Comparison of ENCODE assay signal across 9 cellular contexts in genomic region chr22:17095538-17095937, GRCh38. TPM values are rescaled to one million over a fixed set of nuclear protein-coding genes. Genes with fewer than 3 reads are reported as not detected.
DNase-seq lines count a peak whose midpoint lies in the region; ATAC-seq and TF ChIP-seq lines count a peak whose summit lies in the region.
"Had no signal": no experiment of that assay in that cellular context is flagged by ENCODE, and none has a peak within 500 bp of the region (broad histone marks: within the 10 kb centered on the region; RNA-seq: fewer than 3 reads in every experiment).

No MANE protein-coding gene starts in this region.

- 70% methylated on average over 6 of the region's 6 CpGs for whole genome bisulfite sequencing in hepatocyte (ENCODE audit: low lambda C conversion rate, missing lambda C conversion rate)

- in situ Hi-C loops in GM13976 (cut with MboI; ENCODE audit: low sequenced_read_pairs, unreplicated experiment): no loop called here
- in situ Hi-C loops in SK-MEL-5 (cut with HindIII; ENCODE audit: low pct_unique_long_range_greater_than_20kb, low sequenced_read_pairs): no loop called here

- H3K4me2 ChIP-seq in hepatocyte: no peak overlapping the region

- peaks cover 19% of the 10 kb centered on the region for H3K79me2 ChIP-seq in hepatocyte

- DNase-seq in BJ (ENCODE audit: low read depth): no peak
- peak; percentile 11 for DNase-seq in GM13976 (ENCODE audit: low spot score)
- peak; percentile 51 for DNase-seq in SK-MEL-5 (ENCODE audit: low read depth, low spot score)
- peak; percentile 74 for DNase-seq in iPS-NIHi11 (ENCODE audit: low spot score)
- no peak for DNase-seq in NCI-H226
- DNase-seq in hepatocyte (ENCODE audit: low spot score): no peak
- no peak for DNase-seq in stimulated activated naive CD8-positive, alpha-beta T cell treated with anti-CD3 and anti-CD28 coated beads, Interleukin-15, Interleukin-2, amounts not matched to agents 100 U/mL and 50 U/mL, for 24 hours
- DNase-seq: naive B cell had no signal

- POLR2A ChIA-PET in BJ (lab: Charles Lee): no interaction called here

- no peaks in the 10 kb centered on the region for H3K4me1 ChIP-seq in hepatocyte (ENCODE audit: insufficient read depth)

- H3K27me3 ChIP-seq in BJ (ENCODE audit: control insufficient read depth, insufficient read depth, low read length) (no peaks in the 10 kb centered on the region), hepatocyte (no peaks in the 10 kb centered on the region)

- no peak overlapping the region for H3K4me3 ChIP-seq in BJ (ENCODE audit: low read depth, low read length)
- H3K4me3 ChIP-seq in hepatocyte: no peak overlapping the region

- peaks cover 20% of the 10 kb centered on the region for H3K36me3 ChIP-seq in BJ (ENCODE audit: control insufficient read depth, insufficient read depth, low read length)
- no peaks in the 10 kb centered on the region for H3K36me3 ChIP-seq in hepatocyte (replicated peaks; ENCODE audit: insufficient read depth, low read depth)

- peaks cover 10% of the 10 kb centered on the region for H4K20me1 ChIP-seq in hepatocyte (ENCODE audit: insufficient read depth, poor library complexity, severe bottlenecking)

- TF ChIP-seq CTCF in BJ (IDR thresholded peaks at IDR 0.05; ENCODE audit: insufficient read depth, low read depth, low read length): peak; percentile 47
- TF ChIP-seq CTCF in GM13976 (IDR thresholded peaks at IDR 0.05; ENCODE audit: borderline replicate concordance, control extremely low read depth, extremely low read depth, insufficient read depth, missing control alignments): peak; percentile 5
- TF ChIP-seq CTCF in hepatocyte (IDR thresholded peaks at IDR 0.05; ENCODE audit: poor library complexity): no peak

- ATAC-seq in GM21515 (IDR thresholded peaks at IDR 0.05; ENCODE audit: unreplicated experiment): no peak
- ATAC-seq in stimulated activated naive CD8-positive, alpha-beta T cell treated with anti-CD3 and anti-CD28 coated beads, Interleukin-15, Interleukin-2, amounts not matched to agents 100 U/mL and 50 U/mL, for 24 hours: no peak

- H3K27ac ChIP-seq in hepatocyte: no peak overlapping the region

- no peak overlapping the region for H2AFZ ChIP-seq in hepatocyte

- CTCF ChIA-PET in BJ (lab: Yijun Ruan, JAX): interaction anchor here (0.5 to 2.1 kb wide), 8 partner anchors 12 to 97 kb away, joined by 3 to 5 read pairs (median 4); no protein-coding TSS in a partner anchor

- no peaks in the 10 kb centered on the region for H3K9me2 ChIP-seq in hepatocyte (replicated peaks; ENCODE audit: insufficient read depth)

- H3K9me3 ChIP-seq in hepatocyte (ENCODE audit: low read depth): no peaks in the 10 kb centered on the region

RNA-seq across cellular contexts. Expression of gene IL17RA, which starts 10.7 kb away (rescaled TPM):
- polyA plus RNA-seq in BJ (2011; rRNA removed) (20.7 and 27.0 TPM in 2 replicates), hepatocyte (13.1 and 14.6 TPM in 2 replicates)
- polyA minus RNA-seq in BJ (2011; rRNA and poly(A)+ RNA removed): 8.8 and 13.0 TPM in 2 replicates
- total RNA-seq in SK-MEL-5 (2014; rRNA removed; shearing (Covaris generic)): 8.4 and 10.6 TPM in 2 replicates
- 12.9 and 15.1 TPM in 2 replicates for polyA plus RNA-seq in SK-MEL-5 (2015; cell fraction: cytosol; rRNA removed)
- polyA plus RNA-seq in SK-MEL-5 (2015; cell fraction: nucleus; rRNA removed): 10.7 and 12.7 TPM in 2 replicates
- total RNA-seq in hepatocyte: 6.6 and 8.4 TPM in 2 replicates

RNA-seq across cellular contexts. Expression of gene TMEM121B, which starts 25.6 kb away (rescaled TPM):
- polyA plus RNA-seq in BJ (2011; rRNA removed) (0.04 and 0.05 TPM in 2 replicates), hepatocyte (0.30 TPM in 1 of 2 replicates, not detected in the other)
- polyA minus RNA-seq in BJ (2011; rRNA and poly(A)+ RNA removed): 0.10 and 0.19 TPM in 2 replicates
- 0.53 and 0.77 TPM in 2 replicates for total RNA-seq in SK-MEL-5 (2014; rRNA removed; shearing (Covaris generic))
- polyA plus RNA-seq in SK-MEL-5 (2015; cell fraction: cytosol; rRNA removed): 0.82 and 1.3 TPM in 2 replicates
- 1.1 and 1.7 TPM in 2 replicates for polyA plus RNA-seq in SK-MEL-5 (2015; cell fraction: nucleus; rRNA removed)
- total RNA-seq in hepatocyte: 0.50 and 0.76 TPM in 2 replicates

Comparison
In these comparisons a context has a peak if more than half of its experiments do, and no peak if none do; other contexts are left out.
1. DNase-seq: peak in GM13976 (single experiment), SK-MEL-5 (single experiment) and iPS-NIHi11 (single experiment); none in BJ (single experiment), NCI-H226 (single experiment), hepatocyte (single experiment) and stimulated activated naive CD8-positive, alpha-beta T cell treated with anti-CD3 and anti-CD28 coated beads, Interleukin-15, Interleukin-2, amounts not matched to agents 100 U/mL and 50 U/mL, for 24 hours (single experiment).